Comparison of ENCODE assay signal across 9 cellular contexts in genomic region chr16:56742030-56742984, GRCh38. TPM values are rescaled to one million over a fixed set of nuclear protein-coding genes. Genes with fewer than 3 reads are reported as not detected.
DNase-seq lines count a peak whose midpoint lies in the region; FAIRE-seq and TF ChIP-seq lines count a peak whose summit lies in the region.
"Had no signal": no experiment of that assay in that cellular context is flagged by ENCODE, and none has a peak within 500 bp of the region (broad histone marks: within the 10 kb centered on the region; RNA-seq: fewer than 3 reads in every experiment).

No MANE protein-coding gene starts in this region.

- no peak overlapping the region for H3K14ac ChIP-seq in trophoblast cell (ENCODE audit: low read length)

- CTCF ChIA-PET in OCI-LY7 (lab: Charles Lee; ENCODE audit: unreplicated experiment) = no interaction called here

- no peak overlapping the region for H2BK5ac ChIP-seq in trophoblast cell (ENCODE audit: low read depth, low read length, poor library complexity)

- H3K4me3 ChIP-seq in OCI-LY7 (ENCODE audit: low read depth, low read length, poor library complexity, severe bottlenecking) = no peak overlapping the region
- H3K4me3 ChIP-seq in trophoblast cell (ENCODE audit: low read depth, low read length) = no peak overlapping the region

- H3K79me1 ChIP-seq in trophoblast cell (ENCODE audit: low read length) = peaks cover 5% of the 10 kb centered on the region

- DNase-seq in OCI-LY7 (ENCODE audit: low spot score) (no peak), epithelial cell of prostate (ENCODE audit: low read depth, low spot score) (no peak), trophoblast cell (peak in 1 of 2 donors; percentile 31), posterior vena cava (ENCODE audit: low spot score) (no peak), NCI-H128 (lab: John Stamatoyannopoulos, UW; ENCODE audit: unreplicated experiment) (no peak), NCI-H526 treated with DMSO at 0.1 percent for 48 hours (lab: John Stamatoyannopoulos, UW) (no peak)
- no peak for DNase-seq in stimulated activated CD4-positive, alpha-beta T cell treated with anti-CD3 and anti-CD28 coated beads, Interleukin-12 subunit alpha, Interleukin-12 subunit beta, amount 100 ng/mL, for 4 hours
- DNase-seq: occipital lobe had no signal

- peak overlapping the region; percentile 65 for H4K8ac ChIP-seq in trophoblast cell (ENCODE audit: low read depth, low read length)

- no peak overlapping the region for H3K9ac ChIP-seq in trophoblast cell (ENCODE audit: low read length)

- no peak overlapping the region for H3K18ac ChIP-seq in trophoblast cell (ENCODE audit: low read length)

- no peak overlapping the region for H4K12ac ChIP-seq in trophoblast cell (ENCODE audit: low read depth, low read length)

- peak; percentile 44 for FAIRE-seq in G401.6 (lab: Jason Lieb, UNC)

- no peak for TF ChIP-seq CTCF in OCI-LY7 (conservative IDR thresholded peaks at IDR 0.05; ENCODE audit: low read length)

- H3K4ac ChIP-seq in trophoblast cell (ENCODE audit: low read depth, low read length) = no peak overlapping the region

- no peaks in the 10 kb centered on the region for H3K9me2 ChIP-seq in OCI-LY7 (ENCODE audit: insufficient read depth, low read length)

- POLR2A ChIA-PET in OCI-LY7 (lab: Charles Lee) = interaction anchor here (0.6 to 1.0 kb wide), 2 partner anchors 42 to 259 kb away, joined by 3 to 4 read pairs; no protein-coding TSS in a partner anchor

- intact Hi-C loops in OCI-LY7 (cut with micrococcal nuclease; ENCODE audit: unreplicated experiment) (no loop called here), posterior vena cava (cut with DNase I) (no loop called here)

- H3K27me3 ChIP-seq in trophoblast cell (ENCODE audit: insufficient read depth, low read length) = no peaks in the 10 kb centered on the region

- no peak overlapping the region for H4K91ac ChIP-seq in trophoblast cell (ENCODE audit: low read depth, low read length)

- H3K4me1 ChIP-seq in OCI-LY7 (ENCODE audit: insufficient read depth, low read length, poor library complexity, severe bottlenecking) (no peaks in the 10 kb centered on the region), trophoblast cell (ENCODE audit: control insufficient read depth in 1 of 2, insufficient read depth in 2 of 2, low read length in 2 of 2) (peaks cover 17 to 19% of the 10 kb centered on the region in 2 experiments)

- no peaks in the 10 kb centered on the region for H4K20me1 ChIP-seq in OCI-LY7 (ENCODE audit: insufficient read depth, low read length)

- H3K4me2 ChIP-seq in OCI-LY7 (ENCODE audit: low read length) (no peak overlapping the region), trophoblast cell (ENCODE audit: low read length) (no peak overlapping the region)

- no CpG with 5 or more reads among the region's 5 CpGs for whole genome bisulfite sequencing in trophoblast cell (ENCODE audit: extremely low coverage, insufficient coverage, insufficient read length)

- H2AFZ ChIP-seq in OCI-LY7 (ENCODE audit: low read length) (no peak overlapping the region), trophoblast cell (ENCODE audit: insufficient read depth, low read length, poor library complexity) (no peak overlapping the region)

- H3K36me3 ChIP-seq in OCI-LY7 (ENCODE audit: insufficient read depth, low read length) (peaks cover 38% of the 10 kb centered on the region), trophoblast cell (ENCODE audit: control insufficient read depth in 1 of 2, insufficient read depth in 2 of 2, low read length in 2 of 2) (no peaks in the 10 kb centered on the region)

- no peak overlapping the region for H3K23ac ChIP-seq in trophoblast cell (ENCODE audit: low read length)

- TSS peak; percentile 35 for BruUV-seq in OCI-LY7 (replicated peaks; lab: Mats Ljungman, UMichigan)

- H2BK12ac ChIP-seq in trophoblast cell (ENCODE audit: low read length) = no peak overlapping the region

- H3K9me3 ChIP-seq in OCI-LY7 (ENCODE audit: low read length) = no peaks in the 10 kb centered on the region
- no peaks in the 10 kb centered on the region for H3K9me3 ChIP-seq in trophoblast cell (ENCODE audit: insufficient read depth, low read depth, low read length)

- no peak overlapping the region for H2BK120ac ChIP-seq in trophoblast cell (ENCODE audit: insufficient read depth, low read length, poor library complexity)

- no peak overlapping the region for H3K27ac ChIP-seq in OCI-LY7 (ENCODE audit: low read depth, low read length, poor library complexity, severe bottlenecking)
- H3K27ac ChIP-seq in epithelial cell of prostate = peak overlapping the region; percentile 74
- H3K27ac ChIP-seq in trophoblast cell (ENCODE audit: low read depth, low read length) = peak overlapping the region; percentile 53

- peaks cover 77% of the 10 kb centered on the region for H3K79me2 ChIP-seq in OCI-LY7 (ENCODE audit: insufficient read depth, low read depth, low read length)
- H3K79me2 ChIP-seq in trophoblast cell (ENCODE audit: control insufficient read depth, insufficient read depth, low read length, poor library complexity) = no peaks in the 10 kb centered on the region

- H2AK5ac ChIP-seq in trophoblast cell (ENCODE audit: low read length) = no peak overlapping the region

RNA-seq across cellular contexts. Expression of gene NUP93, which starts 12.4 kb away (rescaled TPM):
- 119 and 120 TPM in 2 replicates for total RNA-seq in OCI-LY7 (2014; rRNA removed; shearing (Covaris generic))
- 148 and 183 TPM in 2 replicates for total RNA-seq in OCI-LY7 (2022)
- polyA plus RNA-seq in trophoblast cell (2013) = 71.6 and 78.9 TPM in 2 replicates
- total RNA-seq in posterior vena cava = 10 to 100 TPM; 42.8 to 54.7 TPM
